15 cellular contexts compared by ENCODE assay signal in the genomic region with DNA sequence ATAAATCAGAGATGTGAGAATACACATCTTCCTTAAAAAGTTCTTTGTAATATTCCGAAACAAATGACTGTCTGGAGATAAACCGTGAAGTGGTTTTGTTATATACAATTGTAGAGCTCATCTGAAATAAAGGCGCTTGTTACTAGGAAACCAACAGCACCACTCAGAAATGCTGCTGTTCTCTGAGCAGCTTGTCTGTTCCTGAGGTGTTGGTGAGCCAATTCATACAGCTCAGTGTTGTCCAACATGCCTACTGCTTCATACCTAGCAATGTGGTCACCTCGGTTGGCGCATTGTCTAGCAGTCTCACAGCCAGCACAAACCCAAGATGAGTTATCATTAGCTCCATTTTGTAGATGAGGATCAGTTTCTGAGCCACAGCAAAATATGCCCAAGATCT. TPM values are rescaled to one million over a fixed set of nuclear protein-coding genes. Genes with fewer than 3 reads are reported as not detected.
DNase-seq lines count a peak whose midpoint lies in the region; TF ChIP-seq lines count a peak whose summit lies in the region.
"Had no signal": no experiment of that assay in that cellular context is flagged by ENCODE, and none has a peak within 500 bp of the region (broad histone marks: within the 10 kb centered on the region; RNA-seq: fewer than 3 reads in every experiment).

No MANE protein-coding gene starts in this region.

- H3K27ac Mint-ChIP-seq in endodermal cell: peak overlapping the region; percentile 76
- peak overlapping the region; percentile 88 for H3K27ac Mint-ChIP-seq in neural progenitor cell
- H3K27ac Mint-ChIP-seq: mesothelial cell of epicardium had no signal

- H3K9me3 Mint-ChIP-seq in endodermal cell: peaks cover 7% of the 10 kb centered on the region
- H3K9me3 Mint-ChIP-seq in neural progenitor cell: no peaks in the 10 kb centered on the region
- H3K9me3 Mint-ChIP-seq: mesothelial cell of epicardium had no signal

- H3K27ac ChIP-seq in endodermal cell (ENCODE audit: low read depth, low read length) (peak overlapping the region; percentile 69), neural progenitor cell (no peak overlapping the region), osteoblast (ENCODE audit: low read depth, low read length) (no peak overlapping the region)
- H3K27ac ChIP-seq: skin epidermis, tibial nerve had no signal

- H3K4me1 ChIP-seq in endodermal cell (ENCODE audit: control insufficient read depth, insufficient read depth, low read length): peaks cover 5% of the 10 kb centered on the region
- peaks cover 12% of the 10 kb centered on the region for H3K4me1 ChIP-seq in neural progenitor cell
- peaks cover 2% of the 10 kb centered on the region for H3K4me1 ChIP-seq in osteoblast (ENCODE audit: insufficient read depth, low read length)
- H3K4me1 ChIP-seq: tibial nerve had no signal

- WGBS in endodermal cell (ENCODE audit: insufficient coverage in 1 of 2, insufficient read length in 1 of 2), 2 experiments: 90 to 94% methylated on average over 4 to 5 of the region's 5 CpGs

- H3K27me3 Mint-ChIP-seq in endodermal cell (ENCODE audit: insufficient read depth) (peaks cover 4% of the 10 kb centered on the region), neural progenitor cell (ENCODE audit: insufficient read depth, low read depth) (peaks cover 3% of the 10 kb centered on the region)

- H3K4me3 ChIP-seq in endodermal cell (ENCODE audit: low read length) (no peak overlapping the region), neural progenitor cell (no peak overlapping the region), osteoblast (ENCODE audit: insufficient read depth, low read length) (no peak overlapping the region)
- H3K4me3 ChIP-seq: skin epidermis, tibial nerve had no signal

- no peak overlapping the region for H3K9ac ChIP-seq in endodermal cell (ENCODE audit: extremely low read depth, low read length, poor library complexity, severe bottlenecking)
- no peak overlapping the region for H3K9ac ChIP-seq in neural progenitor cell

- H3K27me3 ChIP-seq in endodermal cell (ENCODE audit: control insufficient read depth, insufficient read depth, low read length, poor library complexity, severe bottlenecking) (no peaks in the 10 kb centered on the region), neural progenitor cell (no peaks in the 10 kb centered on the region), osteoblast (ENCODE audit: insufficient read depth, low read length) (no peaks in the 10 kb centered on the region)
- H3K27me3 ChIP-seq: tibial nerve had no signal

- peak overlapping the region; percentile 85 for H2AFZ ChIP-seq in neural progenitor cell (replicated peaks)
- no peak overlapping the region for H2AFZ ChIP-seq in osteoblast (ENCODE audit: low read length)

- H4K20me1 ChIP-seq in neural progenitor cell (ENCODE audit: low read depth) (no peaks in the 10 kb centered on the region), osteoblast (ENCODE audit: insufficient read depth, low read length) (no peaks in the 10 kb centered on the region)

- no peaks in the 10 kb centered on the region for H3K79me2 ChIP-seq in neural progenitor cell (ENCODE audit: low read depth)
- H3K79me2 ChIP-seq in osteoblast (ENCODE audit: insufficient read depth, low read length): no peaks in the 10 kb centered on the region

- H3K36me3 Mint-ChIP-seq in endodermal cell (ENCODE audit: low read depth) (no peaks in the 10 kb centered on the region), neural progenitor cell (no peaks in the 10 kb centered on the region)
- H3K36me3 Mint-ChIP-seq: mesothelial cell of epicardium had no signal

- H3K4me3 Mint-ChIP-seq in endodermal cell (peak overlapping the region; percentile 53), neural progenitor cell (no peak overlapping the region)
- H3K4me3 Mint-ChIP-seq: mesothelial cell of epicardium had no signal

- H3F3A ChIP-seq in neural progenitor cell (ENCODE audit: low read depth): peaks cover 11% of the 10 kb centered on the region

- H3K4me1 Mint-ChIP-seq in endodermal cell: peaks cover 20% of the 10 kb centered on the region
- H3K4me1 Mint-ChIP-seq in neural progenitor cell: peaks cover 13% of the 10 kb centered on the region

- H3K36me3 ChIP-seq in endodermal cell (ENCODE audit: control insufficient read depth, insufficient read depth, low read length) (no peaks in the 10 kb centered on the region), neural progenitor cell (no peaks in the 10 kb centered on the region), osteoblast (ENCODE audit: insufficient read depth, low read length) (no peaks in the 10 kb centered on the region)
- H3K36me3 ChIP-seq: tibial nerve had no signal

- TF ChIP-seq CTCF in endodermal cell (conservative IDR thresholded peaks at IDR 0.05) (no peak), neural progenitor cell (IDR thresholded peaks at IDR 0.05) (no peak), osteoblast (IDR thresholded peaks at IDR 0.05; ENCODE audit: extremely low read depth, low read depth, low read length) (no peak)

- H3K9me3 ChIP-seq in endodermal cell (ENCODE audit: control insufficient read depth, low read length) (peaks cover 4% of the 10 kb centered on the region), neural progenitor cell (ENCODE audit: low read depth) (no peaks in the 10 kb centered on the region), osteoblast (ENCODE audit: low read depth, low read length) (no peaks in the 10 kb centered on the region)
- H3K9me3 ChIP-seq: tibial nerve had no signal

- H3K4me2 ChIP-seq in neural progenitor cell (no peak overlapping the region), osteoblast (ENCODE audit: insufficient read depth, low read length) (no peak overlapping the region)

- peak; percentile 70 for DNase-seq in DMS153 treated with DMSO at 0.1 percent for 48 hours (lab: John Stamatoyannopoulos, UW; ENCODE audit: unreplicated experiment)
- DNase-seq in NCI-H2029 (lab: John Stamatoyannopoulos, UW): peak; percentile 49
- no peak for DNase-seq in endodermal cell
- DNase-seq in neural progenitor cell (ENCODE audit: low spot score): no peak
- DNase-seq in SW480 (ENCODE audit: low spot score): no peak
- no peak for DNase-seq in osteoblast (ENCODE audit: insufficient read length, low spot score, missing footprints)
- DNase-seq in NCI-H510A (lab: John Stamatoyannopoulos, UW): no peak
- DNase-seq in cerebellum (ENCODE audit: low spot score): no peak
- DNase-seq: activated CD4-positive, alpha-beta T cell treated with anti-CD3 and anti-CD28 coated beads for 1 hour; activated effector memory CD4-positive, alpha-beta T cell treated with Interleukin-2 at 50 U/mL for 16 hours; MM.1S; T-helper 2 cell had no signal

RNA-seq across cellular contexts. Expression of gene GFI1, which starts 44.4 kb away (rescaled TPM):
- total RNA-seq in endodermal cell (under 1 TPM; 0.20 to 0.24 TPM), neural progenitor cell (ENCODE audit: low replicate concordance) (0.12 TPM in 1 of 2 replicates, not detected in the other), osteoblast (under 0.01 TPM in 1 of 2 replicates, not detected in the other), cerebellum (not detected)
- polyA plus RNA-seq in endodermal cell (2013, experiment 1 of 2): 0.32 TPM
- polyA plus RNA-seq in endodermal cell (2013, experiment 2 of 2): 0.21 TPM

Comparison
In these comparisons a context has a peak if more than half of its experiments do, and no peak if none do; other contexts are left out.
1. DNase-seq: peak in DMS153 treated with DMSO at 0.1 percent for 48 hours (single experiment) and NCI-H2029 (single experiment); none in endodermal cell (single experiment), neural progenitor cell (single experiment), SW480 (single experiment), osteoblast (single experiment), NCI-H510A (single experiment) and cerebellum (single experiment).